In genomic region chrX:46750829-46751228, GRCh38 we compare ENCODE assay signal across 22 cellular contexts.
"Had no signal": no experiment of that assay in that cellular context is flagged by ENCODE, and none has a peak within 500 bp of the region (broad histone marks: within the 10 kb centered on the region; RNA-seq: fewer than 3 reads in every experiment).

No MANE protein-coding gene starts in this region.

- ATAC-seq: activated CD4-positive, alpha-beta T cell treated with anti-CD3 and anti-CD28 coated beads for 36 hours; activated CD8-positive, alpha-beta memory T cell treated with anti-CD3 and anti-CD28 coated beads, Interleukin-2, amount 10 ng/mL, durations not matched to agents 7 days and 5 days; gastroesophageal sphincter; natural killer cell treated with Interleukin-12 subunit alpha and Interleukin-12 subunit beta and Interleukin-15 and Interleukin-18, amount 100 ng/mL, for 72 hours; right cardiac atrium; stimulated activated naive B cell treated with anti-CD40 and anti-IgM and Interleukin-4, amounts not matched to agents 10 μg/mL and 1 μg/mL and 100 μg/mL, for 72 hours had no signal

- H2AFZ ChIP-seq: hepatocyte had no signal

- H3K9me3 ChIP-seq: gastroesophageal sphincter, left ventricle myocardium inferior, tibial artery, uterus had no signal

- H3K9me3 Mint-ChIP-seq: activated T-helper 2 cell treated with anti-CD3 and anti-CD28 coated beads, Interferon-gamma antibody, Interleukin-2, Interleukin-4, amounts not matched to agents 10 μg/mL and 5 μg/mL and 100 μg/mL, durations not matched to agents 14 hours and 24 hours and 36 hours; natural killer cell treated with Interleukin-12 subunit alpha and Interleukin-12 subunit beta and Interleukin-15 and Interleukin-18, amount 100 ng/mL, for 72 hours; stimulated activated naive B cell treated with anti-CD40 and anti-IgM and Interleukin-4, amounts not matched to agents 10 μg/mL and 1 μg/mL and 100 μg/mL, for 72 hours had no signal

- H3K27ac Mint-ChIP-seq: activated CD4-positive, alpha-beta memory T cell treated with anti-CD3 and anti-CD28 coated beads for 36 hours; activated CD4-positive, alpha-beta T cell treated with anti-CD3 and anti-CD28 coated beads for 36 hours; activated CD8-positive, alpha-beta memory T cell treated with anti-CD3 and anti-CD28 coated beads, Interleukin-2, amount 10 ng/mL, durations not matched to agents 7 days and 5 days; activated naive CD4-positive, alpha-beta T cell treated with anti-CD3 and anti-CD28 coated beads, Interleukin-2, amount 10 ng/mL, durations not matched to agents 7 days and 5 days; activated T-helper 2 cell treated with anti-CD3 and anti-CD28 coated beads, Interferon-gamma antibody, Interleukin-2, Interleukin-4, amounts not matched to agents 10 μg/mL and 5 μg/mL and 100 μg/mL, durations not matched to agents 14 hours and 24 hours and 36 hours; natural killer cell treated with Interleukin-12 subunit alpha and Interleukin-12 subunit beta and Interleukin-15 and Interleukin-18, amount 100 ng/mL, for 72 hours; progenitor cell of endocrine pancreas had no signal

- H3K36me3 ChIP-seq: gastroesophageal sphincter, left ventricle myocardium inferior, tibial artery, uterus had no signal

- H3K4me1 ChIP-seq: gastroesophageal sphincter, left ventricle myocardium inferior, tibial artery, uterus had no signal

- H3K4me3 ChIP-seq: gastroesophageal sphincter, hepatocyte, left ventricle myocardium inferior, skin epidermis, tibial artery, uterus had no signal

- H3K27me3 ChIP-seq: gastroesophageal sphincter, hepatocyte, tibial artery, uterus had no signal

- H3K4me3 Mint-ChIP-seq: activated CD4-positive, alpha-beta memory T cell treated with anti-CD3 and anti-CD28 coated beads for 36 hours; activated CD4-positive, alpha-beta T cell treated with anti-CD3 and anti-CD28 coated beads for 36 hours; activated CD8-positive, alpha-beta memory T cell treated with anti-CD3 and anti-CD28 coated beads, Interleukin-2, amount 10 ng/mL, durations not matched to agents 7 days and 5 days; activated naive CD4-positive, alpha-beta T cell treated with anti-CD3 and anti-CD28 coated beads, Interleukin-2, amount 10 ng/mL, durations not matched to agents 7 days and 5 days; natural killer cell treated with Interleukin-12 subunit alpha and Interleukin-12 subunit beta and Interleukin-15 and Interleukin-18, amount 100 ng/mL, for 72 hours had no signal

- H3K79me2 ChIP-seq: hepatocyte had no signal

- H3K36me3 Mint-ChIP-seq: activated CD4-positive, alpha-beta memory T cell treated with anti-CD3 and anti-CD28 coated beads for 36 hours; natural killer cell treated with Interleukin-12 subunit alpha and Interleukin-12 subunit beta and Interleukin-15 and Interleukin-18, amount 100 ng/mL, for 72 hours had no signal

- H3K27me3 Mint-ChIP-seq: activated CD4-positive, alpha-beta memory T cell treated with anti-CD3 and anti-CD28 coated beads for 36 hours; activated CD4-positive, alpha-beta T cell treated with anti-CD3 and anti-CD28 coated beads for 36 hours; activated CD8-positive, alpha-beta memory T cell treated with anti-CD3 and anti-CD28 coated beads, Interleukin-2, amount 10 ng/mL, durations not matched to agents 7 days and 5 days; activated naive CD4-positive, alpha-beta T cell treated with anti-CD3 and anti-CD28 coated beads, Interleukin-2, amount 10 ng/mL, durations not matched to agents 7 days and 5 days; progenitor cell of endocrine pancreas had no signal

- DNase-seq: activated CD4-positive, alpha-beta memory T cell treated with anti-CD3 and anti-CD28 coated beads for 36 hours; activated CD4-positive, alpha-beta T cell treated with anti-CD3 and anti-CD28 coated beads for 36 hours; activated CD8-positive, alpha-beta memory T cell treated with anti-CD3 and anti-CD28 coated beads, Interleukin-2, amount 10 ng/mL, durations not matched to agents 7 days and 5 days; activated naive CD4-positive, alpha-beta T cell treated with anti-CD3 and anti-CD28 coated beads, Interleukin-2, amount 10 ng/mL, durations not matched to agents 7 days and 5 days; activated T-cell treated with anti-CD3 and anti-CD28 coated beads, Interleukin-2, amount 50 U/mL, for 1 hour; erythroblast; kidney; left ventricle myocardium inferior; mesenchymal stem cell; nucleus accumbens; right cardiac atrium; stimulated activated CD4-positive, alpha-beta T cell treated with anti-CD3 and anti-CD28 coated beads, Interleukin-15, amount 100 ng/mL, for 24 hours; stimulated activated CD4-positive, alpha-beta T cell treated with anti-CD3 and anti-CD28 coated beads, Interleukin-4, amount 100 ng/mL, for 1 hour; stimulated activated naive B cell treated with anti-CD40 and anti-IgM and Interleukin-4, amounts not matched to agents 10 μg/mL and 1 μg/mL and 100 μg/mL, for 72 hours; tibial artery; uterus had no signal

- H3K4me2 ChIP-seq: hepatocyte had no signal

- H3K27ac ChIP-seq: gastroesophageal sphincter, hepatocyte, left ventricle myocardium inferior, skin epidermis, tibial artery, uterus had no signal
